4 cellular contexts compared by ENCODE assay signal in the genomic region with DNA sequence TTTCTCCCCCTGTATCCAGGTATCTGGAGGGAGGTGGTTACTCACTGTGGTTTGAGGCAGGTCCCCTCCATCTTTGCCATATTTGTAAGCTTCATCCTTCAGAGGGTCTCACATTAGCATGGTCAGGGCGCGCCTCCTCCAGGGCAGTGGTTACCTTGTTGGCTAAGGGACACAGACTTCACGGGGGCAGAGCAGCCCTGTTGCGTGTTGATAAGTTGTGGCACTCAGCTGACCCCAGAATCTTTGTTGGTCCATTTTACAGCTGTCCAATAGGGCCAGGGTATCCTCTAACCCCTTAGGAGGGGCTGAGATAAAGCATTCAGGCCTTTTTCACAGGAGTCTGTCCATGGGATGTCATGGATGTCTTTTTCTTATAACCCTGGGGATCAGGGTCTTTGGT.
"Had no signal": no experiment of that assay in that cellular context is flagged by ENCODE, and none has a peak within 500 bp of the region (broad histone marks: within the 10 kb centered on the region; RNA-seq: fewer than 3 reads in every experiment).

No MANE protein-coding gene starts in this region.

- H3K4me2 ChIP-seq: GM23338 had no signal

- H3K4me3 ChIP-seq: GM23338 had no signal

- DNase-seq: H9, HCEC 1CT, IMR-90 had no signal
